In genomic region chr4:11548529-11549176, GRCh38 we compare ENCODE assay signal across 11 cellular contexts.
DNase-seq lines count a peak whose midpoint lies in the region; ATAC-seq, FAIRE-seq and TF ChIP-seq lines count a peak whose summit lies in the region.
"Had no signal": no experiment of that assay in that cellular context is flagged by ENCODE, and none has a peak within 500 bp of the region (broad histone marks: within the 10 kb centered on the region; RNA-seq: fewer than 3 reads in every experiment).

No MANE protein-coding gene starts in this region.

- no peak overlapping the region for H3K27ac Mint-ChIP-seq in stimulated activated effector memory CD8-positive, alpha-beta T cell treated with anti-CD3 and anti-CD28 coated beads, Interleukin-12 subunit alpha, Interleukin-12 subunit beta, amount 100 ng/mL, for 72 hours
- H3K27ac Mint-ChIP-seq in mesothelial cell of epicardium = no peak overlapping the region

- no peak overlapping the region for H3K4me3 Mint-ChIP-seq in stimulated activated effector memory CD8-positive, alpha-beta T cell treated with anti-CD3 and anti-CD28 coated beads, Interleukin-12 subunit alpha, Interleukin-12 subunit beta, amount 100 ng/mL, for 72 hours
- H3K4me3 Mint-ChIP-seq in mesothelial cell of epicardium = no peak overlapping the region

- no peaks in the 10 kb centered on the region for H3K9me3 Mint-ChIP-seq in stimulated activated effector memory CD8-positive, alpha-beta T cell treated with anti-CD3 and anti-CD28 coated beads, Interleukin-12 subunit alpha, Interleukin-12 subunit beta, amount 100 ng/mL, for 72 hours
- peaks cover 5% of the 10 kb centered on the region for H3K9me3 Mint-ChIP-seq in mesothelial cell of epicardium

- no peaks in the 10 kb centered on the region for H3K36me3 Mint-ChIP-seq in stimulated activated effector memory CD8-positive, alpha-beta T cell treated with anti-CD3 and anti-CD28 coated beads, Interleukin-12 subunit alpha, Interleukin-12 subunit beta, amount 100 ng/mL, for 72 hours
- H3K36me3 Mint-ChIP-seq in mesothelial cell of epicardium = peaks cover 2% of the 10 kb centered on the region

- peak; percentile 74 for ATAC-seq in HG02885 (IDR thresholded peaks at IDR 0.05; ENCODE audit: poor library complexity, unreplicated experiment)
- peak; percentile 65 for ATAC-seq in stimulated activated effector memory CD8-positive, alpha-beta T cell treated with anti-CD3 and anti-CD28 coated beads, Interleukin-12 subunit alpha, Interleukin-12 subunit beta, amount 100 ng/mL, for 72 hours

- no peak for TF ChIP-seq CTCF in mesothelial cell of epicardium (IDR thresholded peaks at IDR 0.05; ENCODE audit: unreplicated experiment)

- peak; percentile 85 for FAIRE-seq in RCC 7860 (lab: Jason Lieb, UNC)

- DNase-seq in activated CD4-positive, alpha-beta T cell treated with anti-CD3 and anti-CD28 coated beads for 48 hours = peak; percentile 4
- DNase-seq in activated CD4-positive, alpha-beta T cell treated with anti-CD3 and anti-CD28 coated beads, Interleukin-2, amount 50 U/mL, for 1 hour = no peak
- DNase-seq in RCC 7860 (ENCODE audit: low spot score) (peak; percentile 60), mesothelial cell of epicardium (ENCODE audit: low spot score in 2 of 2, unreplicated experiment in 2 of 2) (no peak), ecto neural progenitor cell (ENCODE audit: low spot score) (no peak), NCI-H1417 (lab: John Stamatoyannopoulos, UW) (no peak)
- DNase-seq in stimulated activated effector memory CD8-positive, alpha-beta T cell treated with anti-CD3 and anti-CD28 coated beads, Interleukin-12 subunit alpha, Interleukin-12 subunit beta, amount 100 ng/mL, for 72 hours (ENCODE audit: low spot score in 2 of 2) = no peak
- DNase-seq: cortex of kidney, left cardiac atrium, NCI-H2171 had no signal

- H3K27me3 Mint-ChIP-seq in mesothelial cell of epicardium (ENCODE audit: low read depth) = no peaks in the 10 kb centered on the region

- peaks cover 7% of the 10 kb centered on the region for H3K4me1 Mint-ChIP-seq in stimulated activated effector memory CD8-positive, alpha-beta T cell treated with anti-CD3 and anti-CD28 coated beads, Interleukin-12 subunit alpha, Interleukin-12 subunit beta, amount 100 ng/mL, for 72 hours
- H3K4me1 Mint-ChIP-seq in mesothelial cell of epicardium = peaks cover 6% of the 10 kb centered on the region

Comparison
In these comparisons a context has a peak if more than half of its experiments do, and no peak if none do; other contexts are left out.
1. DNase-seq: peak in activated CD4-positive, alpha-beta T cell treated with anti-CD3 and anti-CD28 coated beads for 48 hours (single experiment) and RCC 7860 (single experiment); none in activated CD4-positive, alpha-beta T cell treated with anti-CD3 and anti-CD28 coated beads, Interleukin-2, amount 50 U/mL, for 1 hour (single experiment), stimulated activated effector memory CD8-positive, alpha-beta T cell treated with anti-CD3 and anti-CD28 coated beads, Interleukin-12 subunit alpha, Interleukin-12 subunit beta, amount 100 ng/mL, for 72 hours (0 of 2), mesothelial cell of epicardium (0 of 2), ecto neural progenitor cell (single experiment) and NCI-H1417 (0 of 3).